Comparison of ENCODE assay signal across 15 cellular contexts in genomic region chr9:112831281-112831851, GRCh38. TPM values are rescaled to one million over a fixed set of nuclear protein-coding genes. Genes with fewer than 3 reads are reported as not detected.
DNase-seq lines count a peak whose midpoint lies in the region; ATAC-seq and TF ChIP-seq lines count a peak whose summit lies in the region.
"Had no signal": no experiment of that assay in that cellular context is flagged by ENCODE, and none has a peak within 500 bp of the region (broad histone marks: within the 10 kb centered on the region; RNA-seq: fewer than 3 reads in every experiment).

No MANE protein-coding gene starts in this region.

- H3K27me3 Mint-ChIP-seq in MCF 10A (ENCODE audit: insufficient read depth, unreplicated experiment), result no peaks in the 10 kb centered on the region

- no peak overlapping the region for H3K4me3 ChIP-seq in adipocyte (ENCODE audit: low read length)
- H3K4me3 ChIP-seq in aorta (ENCODE audit: low read length in 2 of 2), result no peak overlapping the region
- H3K4me3 ChIP-seq: dorsolateral prefrontal cortex, neural progenitor cell had no signal

- peak overlapping the region; percentile 33 to 83 for H3K27ac ChIP-seq in aorta (ENCODE audit: low read depth in 1 of 2, low read length in 2 of 2)
- H3K27ac ChIP-seq: neural progenitor cell had no signal

- H3K4me1 Mint-ChIP-seq in MCF 10A (ENCODE audit: insufficient read depth, unreplicated experiment), result no peaks in the 10 kb centered on the region
- H3K4me1 Mint-ChIP-seq: neural progenitor cell had no signal

- H3K9me3 ChIP-seq in adipocyte (ENCODE audit: control insufficient read depth, low read length) (no peaks in the 10 kb centered on the region), aorta (ENCODE audit: control insufficient read depth, low read length) (no peaks in the 10 kb centered on the region)

- POLR2A ChIA-PET in MCF 10A (lab: Yijun Ruan, JAX), result no interaction called here

- peaks cover 4% of the 10 kb centered on the region for H3K4me1 ChIP-seq in adipocyte (ENCODE audit: control insufficient read depth, insufficient read depth, low read length)
- H3K4me1 ChIP-seq in aorta (ENCODE audit: control insufficient read depth in 1 of 2, insufficient read depth in 2 of 2, low read length in 2 of 2), result peaks cover 0 to 3% of the 10 kb centered on the region in 2 donors

- H3K9me3 Mint-ChIP-seq in MCF 10A (ENCODE audit: unreplicated experiment), result no peaks in the 10 kb centered on the region
- H3K9me3 Mint-ChIP-seq: activated T-helper 2 cell treated with anti-CD3 and anti-CD28 coated beads, Interferon-gamma antibody, Interleukin-2, Interleukin-4, amounts not matched to agents 10 μg/mL and 5 μg/mL and 100 μg/mL, durations not matched to agents 14 hours and 24 hours and 36 hours; neural progenitor cell; T-helper 1 cell treated with Interleukin-12 subunit alpha and Interleukin-12 subunit beta and Interleukin-4 antibody, amounts not matched to agents 30 μg/mL and 1 μg/mL, for 36 hours had no signal

- H3K36me3 ChIP-seq in adipocyte (ENCODE audit: control insufficient read depth, insufficient read depth, low read length, severe bottlenecking), result peaks cover 5% of the 10 kb centered on the region
- H3K36me3 ChIP-seq in aorta (ENCODE audit: control insufficient read depth in 1 of 2, insufficient read depth in 2 of 2, low read length in 1 of 2), result peaks cover 2% of the 10 kb centered on the region in 2 donors
- H3K36me3 ChIP-seq: neural progenitor cell had no signal

- no peak overlapping the region for H3K4me3 Mint-ChIP-seq in MCF 10A (ENCODE audit: unreplicated experiment)
- H3K4me3 Mint-ChIP-seq: neural progenitor cell; T-helper 1 cell treated with Interleukin-12 subunit alpha and Interleukin-12 subunit beta and Interleukin-4 antibody, amounts not matched to agents 30 μg/mL and 1 μg/mL, for 36 hours had no signal

- intact Hi-C loops in MCF 10A (cut with micrococcal nuclease), result no loop called here
- intact Hi-C loops in aorta (cut with DNase I), result no loop called here

- H3K27me3 ChIP-seq in adipocyte (replicated peaks; ENCODE audit: control insufficient read depth, insufficient read depth, low read length) (no peaks in the 10 kb centered on the region), aorta (ENCODE audit: control insufficient read depth in 1 of 2, insufficient read depth in 2 of 2, low read length in 1 of 2) (no peaks in the 10 kb centered on the region)
- H3K27me3 ChIP-seq: dorsolateral prefrontal cortex, neural progenitor cell had no signal

- DNase-seq in T47D (ENCODE audit: low read depth in 1 of 2, low spot score in 1 of 2), result peak; percentile 30 to 80
- no peak for DNase-seq in MCF 10A (ENCODE audit: unreplicated experiment)
- DNase-seq in adipocyte (ENCODE audit: low read depth), result peak; percentile 35
- peak; percentile 73 for DNase-seq in left lobe of liver (ENCODE audit: low spot score)
- peak; percentile 75 to 80 for DNase-seq in aorta
- DNase-seq in RKO (ENCODE audit: low spot score), result no peak
- DNase-seq in activated CD4-positive, alpha-beta T cell treated with anti-CD3 and anti-CD28 coated beads for 48 hours, result no peak
- DNase-seq: ACHN; NCI-H446 treated with DMSO at 0.1 percent for 48 hours; stimulated activated CD4-positive, alpha-beta T cell treated with anti-CD3 and anti-CD28 coated beads, Interleukin-2, amount 100 ng/mL, for 48 hours had no signal

- H3K9ac ChIP-seq in adipocyte (ENCODE audit: low read length), result no peak overlapping the region
- H3K9ac ChIP-seq: neural progenitor cell had no signal

- no peak overlapping the region for H3K27ac Mint-ChIP-seq in MCF 10A (ENCODE audit: low read depth, unreplicated experiment)
- H3K27ac Mint-ChIP-seq: activated T-helper 2 cell treated with anti-CD3 and anti-CD28 coated beads, Interferon-gamma antibody, Interleukin-2, Interleukin-4, amounts not matched to agents 10 μg/mL and 5 μg/mL and 100 μg/mL, durations not matched to agents 14 hours and 24 hours and 36 hours; neural progenitor cell; T-helper 1 cell treated with Interleukin-12 subunit alpha and Interleukin-12 subunit beta and Interleukin-4 antibody, amounts not matched to agents 30 μg/mL and 1 μg/mL, for 36 hours had no signal

- in situ Hi-C loops in T47D (cut with HindIII; ENCODE audit: low pct_unique_long_range_greater_than_20kb, low sequenced_read_pairs), result no loop called here

- WGBS in aorta, 2 donors, result 25 to 46% methylated on average over 5 of the region's 5 CpGs

- CTCF ChIA-PET in MCF 10A (lab: Yijun Ruan, JAX), result interaction anchor here (0.5 to 2.0 kb wide), 5 partner anchors 11 to 897 kb away, joined by 3 to 6 read pairs (median 4); no protein-coding TSS in a partner anchor

- no peaks in the 10 kb centered on the region for H3K36me3 Mint-ChIP-seq in MCF 10A (ENCODE audit: insufficient read depth, unreplicated experiment)

- no peak for TF ChIP-seq CTCF in MCF 10A (IDR thresholded peaks at IDR 0.05; ENCODE audit: unreplicated experiment)

- ATAC-seq in left lobe of liver (peak; percentile 81), aorta (ENCODE audit: low FRiP score) (peak; percentile 84), GM21528 (IDR thresholded peaks at IDR 0.05; ENCODE audit: low FRiP score, unreplicated experiment) (no peak)

- BruUV-seq in MCF 10A (replicated peaks; lab: Mats Ljungman, UMichigan), result no TSS peak

RNA-seq across cellular contexts. Expression of gene SLC46A2, which starts 59.3 kb away (rescaled TPM):
- not detected in 2 replicates for total RNA-seq in MCF 10A (2022)
- not detected for total RNA-seq in left lobe of liver
- under 1 TPM in 1 of 2 donors, not detected in 1; 0.18 TPM for total RNA-seq in aorta
- not detected for polyA plus RNA-seq in aorta
- total RNA-seq: activated T-helper 2 cell treated with anti-CD3 and anti-CD28 coated beads, Interferon-gamma antibody, Interleukin-2, Interleukin-4, amounts not matched to agents 10 μg/mL and 5 μg/mL and 100 μg/mL, durations not matched to agents 14 hours and 24 hours and 36 hours had no signal

Comparison
In these comparisons a context has a peak if more than half of its experiments do, and no peak if none do; other contexts are left out.
1. DNase-seq: peak in T47D (2 of 2), adipocyte (single experiment), left lobe of liver (single experiment) and aorta (2 of 2); none in MCF 10A (single experiment), RKO (single experiment) and activated CD4-positive, alpha-beta T cell treated with anti-CD3 and anti-CD28 coated beads for 48 hours (single experiment).